Comparison of ENCODE assay signal across 9 cellular contexts in the genomic region with DNA sequence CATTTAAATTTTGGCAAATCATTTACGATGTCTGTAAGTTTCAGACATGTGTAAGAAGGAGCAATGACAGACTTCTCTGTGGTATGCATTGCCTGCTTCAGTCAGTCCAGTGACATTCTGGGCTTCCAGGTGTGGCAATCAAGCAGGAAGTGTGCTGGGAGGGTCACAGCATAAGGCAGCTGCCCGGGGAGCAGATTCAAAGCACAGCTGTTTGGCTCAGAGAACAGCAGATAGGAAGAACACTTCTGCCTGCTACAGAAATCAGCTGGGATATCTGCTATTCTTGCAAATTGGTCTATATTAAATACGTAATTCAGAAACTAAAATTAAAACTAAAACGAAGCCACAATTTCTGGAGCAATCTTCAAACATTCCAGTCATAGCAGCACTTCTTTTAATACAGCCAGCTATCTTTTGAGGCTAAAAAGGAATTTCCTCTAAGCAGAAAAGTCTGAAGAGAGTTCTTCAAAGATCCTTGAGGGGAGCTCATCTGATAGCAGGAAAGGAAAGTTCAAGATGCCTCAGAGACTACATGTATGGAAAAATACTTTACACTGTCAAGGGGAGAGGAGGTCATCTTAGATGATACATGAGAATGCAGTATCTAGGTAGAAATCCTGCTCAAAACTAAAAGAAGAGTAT. TPM values are rescaled to one million over a fixed set of nuclear protein-coding genes. Genes with fewer than 3 reads are reported as not detected.
DNase-seq lines count a peak whose midpoint lies in the region; ATAC-seq and TF ChIP-seq lines count a peak whose summit lies in the region.
"Had no signal": no experiment of that assay in that cellular context is flagged by ENCODE, and none has a peak within 500 bp of the region (broad histone marks: within the 10 kb centered on the region; RNA-seq: fewer than 3 reads in every experiment).

No MANE protein-coding gene starts in this region.

- POLR2A ChIA-PET in GM10248 (lab: Yijun Ruan, JAX) = no interaction called here

- CTCF ChIA-PET in GM10248 (lab: Yijun Ruan, JAX) = no interaction called here

- no peaks in the 10 kb centered on the region for H3K27me3 Mint-ChIP-seq in mesothelial cell of epicardium (ENCODE audit: low read depth)

- 32 to 39% methylated on average over 4 of the region's 4 CpGs for WGBS in aorta, 2 donors

- ATAC-seq in HG03457 (IDR thresholded peaks at IDR 0.05; ENCODE audit: unreplicated experiment) (peak; percentile 100), aorta (ENCODE audit: low FRiP score) (no peak)

- no peaks in the 10 kb centered on the region for H3K9me3 ChIP-seq in aorta (ENCODE audit: control insufficient read depth, low read length)
- H3K9me3 ChIP-seq: thyroid gland had no signal

- no peaks in the 10 kb centered on the region for H3K27me3 ChIP-seq in aorta (ENCODE audit: control insufficient read depth in 1 of 2, insufficient read depth in 2 of 2, low read length in 1 of 2)
- H3K27me3 ChIP-seq: thyroid gland had no signal

- no peak overlapping the region for H3K4me3 ChIP-seq in aorta (ENCODE audit: low read length in 2 of 2)
- H3K4me3 ChIP-seq: thyroid gland had no signal

- DNase-seq in GM10248 (ENCODE audit: extremely low spot score) (peak; percentile 32), GM20000 (ENCODE audit: low spot score) (peak; percentile 30), UCSD-AML1 (lab: John Stamatoyannopoulos, UW; ENCODE audit: unreplicated experiment) (peak; percentile 20), mesothelial cell of epicardium (ENCODE audit: low spot score in 2 of 2, unreplicated experiment in 2 of 2) (no peak), GDM1 (lab: John Stamatoyannopoulos, UW) (no peak), aorta (no peak)
- no peak for DNase-seq in stimulated activated CD4-positive, alpha-beta T cell treated with anti-CD3 and anti-CD28 coated beads, Interleukin-4, amount 100 ng/mL, for 24 hours

- peaks cover 2% of the 10 kb centered on the region for H3K9me3 Mint-ChIP-seq in mesothelial cell of epicardium

- H3K36me3 ChIP-seq in aorta (ENCODE audit: control insufficient read depth in 1 of 2, insufficient read depth in 2 of 2, low read length in 1 of 2) = no peaks in the 10 kb centered on the region
- H3K36me3 ChIP-seq: thyroid gland had no signal

- peak overlapping the region; percentile 37 for H3K27ac Mint-ChIP-seq in mesothelial cell of epicardium

- peaks cover 27% of the 10 kb centered on the region for H3K4me1 Mint-ChIP-seq in mesothelial cell of epicardium

- intact Hi-C loops in aorta (cut with DNase I) = no loop called here

- no peak overlapping the region for H3K27ac ChIP-seq in aorta (ENCODE audit: low read depth in 1 of 2, low read length in 2 of 2)
- H3K27ac ChIP-seq: thyroid gland had no signal

- H3K4me3 Mint-ChIP-seq in mesothelial cell of epicardium = peak overlapping the region; percentile 2

- TF ChIP-seq CTCF in GM10248 (IDR thresholded peaks at IDR 0.05; ENCODE audit: control extremely low read depth, extremely low read depth, low read depth, missing control alignments) (no peak), GM20000 (IDR thresholded peaks at IDR 0.05; ENCODE audit: extremely low read depth, missing control alignments) (no peak), mesothelial cell of epicardium (IDR thresholded peaks at IDR 0.05; ENCODE audit: unreplicated experiment) (no peak)

- no peaks in the 10 kb centered on the region for H3K4me1 ChIP-seq in aorta (ENCODE audit: control insufficient read depth in 1 of 2, insufficient read depth in 2 of 2, low read length in 2 of 2)

- H3K36me3 Mint-ChIP-seq in mesothelial cell of epicardium = no peaks in the 10 kb centered on the region

RNA-seq across cellular contexts. Expression of a gene that starts 47.4 kb away (rescaled TPM):
- 35.8 to 38.8 TPM (median 36.7 TPM) in 3 replicates for total RNA-seq in mesothelial cell of epicardium
- total RNA-seq in aorta = 10 to 100 TPM; 20.3 to 29.8 TPM
- 10 to 100 TPM in 1 of 2 donors, 1 to 10 TPM in 1; 6.3 to 12.1 TPM for polyA plus RNA-seq in aorta

Comparison
In these comparisons a context has a peak if more than half of its experiments do, and no peak if none do; other contexts are left out.
1. DNase-seq: peak in GM10248 (single experiment), GM20000 (single experiment) and UCSD-AML1 (single experiment); none in mesothelial cell of epicardium (0 of 2), stimulated activated CD4-positive, alpha-beta T cell treated with anti-CD3 and anti-CD28 coated beads, Interleukin-4, amount 100 ng/mL, for 24 hours (single experiment), GDM1 (single experiment) and aorta (0 of 2).